In genomic region chr16:9232102-9232501, GRCh38 we compare ENCODE assay signal across 25 cellular contexts.
"Had no signal": no experiment of that assay in that cellular context is flagged by ENCODE, and none has a peak within 500 bp of the region (broad histone marks: within the 10 kb centered on the region; RNA-seq: fewer than 3 reads in every experiment).

No MANE protein-coding gene starts in this region.

- H3K4me1 Mint-ChIP-seq: immature natural killer cell; mesothelial cell of epicardium; naive B cell; natural killer cell; stimulated activated naive B cell treated with anti-CD40 and anti-IgM and Interleukin-4, amounts not matched to agents 10 μg/mL and 1 μg/mL and 100 μg/mL, for 72 hours had no signal

- H3K27ac ChIP-seq: left ventricle myocardium inferior, parathyroid adenoma, right atrium auricular region, skin epidermis, stomach, testis, thyroid gland, transverse colon, upper lobe of left lung, vagina had no signal

- H3K4me3 Mint-ChIP-seq: immature natural killer cell; mesothelial cell of epicardium; naive B cell; natural killer cell; stimulated activated naive B cell treated with anti-CD40 and anti-IgM and Interleukin-4, amounts not matched to agents 10 μg/mL and 1 μg/mL and 100 μg/mL, for 72 hours had no signal

- H3K79me2 ChIP-seq: parathyroid adenoma had no signal

- H3K36me3 Mint-ChIP-seq: immature natural killer cell; mesothelial cell of epicardium; naive B cell; natural killer cell; stimulated activated naive B cell treated with anti-CD40 and anti-IgM and Interleukin-4, amounts not matched to agents 10 μg/mL and 1 μg/mL and 100 μg/mL, for 72 hours had no signal

- H3K4me3 ChIP-seq: left ventricle myocardium inferior, lung, right atrium auricular region, skin epidermis, stomach, testis, thyroid gland, transverse colon, upper lobe of left lung, vagina had no signal

- H2AFZ ChIP-seq: parathyroid adenoma had no signal

- H3K27ac Mint-ChIP-seq: immature natural killer cell; mesothelial cell of epicardium; natural killer cell; stimulated activated naive B cell treated with anti-CD40 and anti-IgM and Interleukin-4, amounts not matched to agents 10 μg/mL and 1 μg/mL and 100 μg/mL, for 72 hours had no signal

- H3K9me3 ChIP-seq: left ventricle myocardium inferior, right atrium auricular region, stomach, testis, thyroid gland, transverse colon, upper lobe of left lung, vagina had no signal

- ATAC-seq: natural killer cell; sciatic nerve; stimulated activated naive B cell treated with anti-CD40 and anti-IgM and Interleukin-4, amounts not matched to agents 10 μg/mL and 1 μg/mL and 100 μg/mL, for 72 hours; stimulated activated naive CD8-positive, alpha-beta T cell treated with anti-CD3 and anti-CD28 coated beads, Interleukin-15, Interleukin-2, amounts not matched to agents 100 U/mL and 50 U/mL, for 24 hours had no signal

- H3K9me3 Mint-ChIP-seq: immature natural killer cell, mesothelial cell of epicardium, natural killer cell had no signal

- H3K27me3 ChIP-seq: right atrium auricular region, testis, thyroid gland, transverse colon, upper lobe of left lung, vagina had no signal

- H3K4me1 ChIP-seq: left ventricle myocardium inferior, parathyroid adenoma, right atrium auricular region, stomach, testis, transverse colon, upper lobe of left lung, vagina had no signal

- H3K36me3 ChIP-seq: left ventricle myocardium inferior, right atrium auricular region, stomach, thyroid gland, transverse colon, upper lobe of left lung, vagina had no signal

- DNase-seq: hippocampal formation; immature natural killer cell; left ventricle myocardium inferior; naive B cell; natural killer cell; nucleus accumbens; stimulated activated CD4-positive, alpha-beta T cell treated with anti-CD3 and anti-CD28 coated beads, Interleukin-12 subunit alpha, Interleukin-12 subunit beta, amount 100 ng/mL, for 4 hours; stimulated activated CD4-positive, alpha-beta T cell treated with anti-CD3 and anti-CD28 coated beads, Interleukin-15, amount 100 ng/mL, for 24 hours; stimulated activated CD4-positive, alpha-beta T cell treated with anti-CD3 and anti-CD28 coated beads, Interleukin-2, amount 100 ng/mL, for 24 hours; stimulated activated CD4-positive, alpha-beta T cell treated with anti-CD3 and anti-CD28 coated beads, Interleukin-4, amount 100 ng/mL, for 1 hour; stimulated activated naive B cell treated with anti-CD40 and anti-IgM and Interleukin-4, amounts not matched to agents 10 μg/mL and 1 μg/mL and 100 μg/mL, for 72 hours; stimulated activated naive CD8-positive, alpha-beta T cell treated with anti-CD3 and anti-CD28 coated beads, Interleukin-15, Interleukin-2, amounts not matched to agents 100 U/mL and 50 U/mL, for 24 hours; stomach; testis; thyroid gland; transverse colon; upper lobe of left lung had no signal

- FAIRE-seq: islet of Langerhans had no signal

- H3K9ac ChIP-seq: parathyroid adenoma had no signal
